1 cellular context compared by ENCODE assay signal in the genomic region with DNA sequence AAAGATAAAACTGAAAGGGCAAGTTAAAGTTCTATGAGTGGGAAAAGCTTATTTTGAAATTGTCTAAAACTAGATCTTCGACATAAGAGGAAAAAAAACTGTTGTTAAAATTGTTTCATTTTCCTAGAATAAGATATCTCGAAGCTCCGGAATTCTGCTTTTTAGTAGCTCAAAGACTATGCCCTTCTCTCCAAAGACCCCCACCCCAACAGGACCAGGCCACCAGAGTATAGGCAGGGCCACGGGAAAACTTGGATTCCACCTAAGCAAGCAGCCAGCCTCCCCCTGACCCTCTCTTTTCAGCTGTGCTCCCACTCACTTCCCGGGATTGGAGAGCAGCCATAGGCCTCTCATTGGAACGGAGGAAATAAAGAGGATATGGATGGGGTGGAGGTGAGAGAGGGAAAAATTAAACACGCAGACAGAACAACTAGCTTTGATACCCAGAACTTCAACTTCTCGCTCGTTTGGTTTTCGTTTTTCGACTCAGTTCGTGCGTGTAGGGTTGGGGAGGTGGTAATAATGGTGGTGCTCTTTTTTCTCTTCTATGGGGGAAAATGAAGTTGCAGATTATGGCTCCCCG.
TF ChIP-seq lines count a peak whose summit lies in the region.

No MANE protein-coding gene starts in this region.

TF ChIP-seq in H1, 55 proteins besides CTCF, POLR2A, EP300 and RAD21:
- TF ChIP-seq SP1 (IDR thresholded peaks at IDR 0.05; ENCODE audit: low read depth, low read length) = 0 out of 2 replicates have a peak, but pooled peaks have one; percentile 6
- no peak for TF ChIP-seq NANOG (IDR thresholded peaks at IDR 0.05; ENCODE audit: insufficient read depth, low read depth, low read length, poor library complexity, severe bottlenecking)
- TF ChIP-seq CHD2 (IDR thresholded peaks at IDR 0.05; ENCODE audit: low read length) = no peak
- TF ChIP-seq, protein P1, sequence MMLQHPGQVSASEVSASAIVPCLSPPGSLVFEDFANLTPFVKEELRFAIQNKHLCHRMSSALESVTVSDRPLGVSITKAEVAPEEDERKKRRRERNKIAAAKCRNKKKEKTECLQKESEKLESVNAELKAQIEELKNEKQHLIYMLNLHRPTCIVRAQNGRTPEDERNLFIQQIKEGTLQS (IDR thresholded peaks at IDR 0.05; ENCODE audit: insufficient read depth, low read depth, low read length) = no peak
- TF ChIP-seq TCF12 (IDR thresholded peaks at IDR 0.05; ENCODE audit: low read depth, low read length) = no peak
- no peak for TF ChIP-seq YY1 (IDR thresholded peaks at IDR 0.05; ENCODE audit: low read depth, low read length)
- peak; percentile 12; the same call in 1 of the 2 replicates for TF ChIP-seq SUZ12 (IDR thresholded peaks at IDR 0.05; ENCODE audit: low read length)
- no peak for TF ChIP-seq RFX5 (IDR thresholded peaks at IDR 0.05; ENCODE audit: borderline replicate concordance, low read depth, low read length)
- TF ChIP-seq, protein P2, sequence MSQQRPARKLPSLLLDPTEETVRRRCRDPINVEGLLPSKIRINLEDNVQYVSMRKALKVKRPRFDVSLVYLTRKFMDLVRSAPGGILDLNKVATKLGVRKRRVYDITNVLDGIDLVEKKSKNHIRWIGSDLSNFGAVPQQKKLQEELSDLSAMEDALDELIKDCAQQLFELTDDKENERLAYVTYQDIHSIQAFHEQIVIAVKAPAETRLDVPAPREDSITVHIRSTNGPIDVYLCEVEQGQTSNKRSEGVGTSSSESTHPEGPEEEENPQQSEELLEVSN (IDR thresholded peaks at IDR 0.05) = no peak
- no peak for TF ChIP-seq TEAD4 (IDR thresholded peaks at IDR 0.05; ENCODE audit: low read depth, low read length)
- peak; percentile 99; the same call in 1 of the 2 replicates for TF ChIP-seq CBX8 (IDR thresholded peaks at IDR 0.05; ENCODE audit: borderline replicate concordance, low read depth, low read length)
- TF ChIP-seq KDM5A (IDR thresholded peaks at IDR 0.05; ENCODE audit: low read length) = no peak
- no peak for TF ChIP-seq KDM4A (IDR thresholded peaks at IDR 0.05; ENCODE audit: low read depth, low read length, severe bottlenecking)
- no peak for TF ChIP-seq PHF8 (conservative IDR thresholded peaks at IDR 0.05; ENCODE audit: low read depth, low read length)
- TF ChIP-seq HDAC6 (IDR thresholded peaks at IDR 0.05; ENCODE audit: low read depth, low read length) = no peak
- TF ChIP-seq, protein P3, sequence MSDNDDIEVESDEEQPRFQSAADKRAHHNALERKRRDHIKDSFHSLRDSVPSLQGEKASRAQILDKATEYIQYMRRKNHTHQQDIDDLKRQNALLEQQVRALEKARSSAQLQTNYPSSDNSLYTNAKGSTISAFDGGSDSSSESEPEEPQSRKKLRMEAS (IDR thresholded peaks at IDR 0.05) = no peak
- TF ChIP-seq MAFK (IDR thresholded peaks at IDR 0.05; ENCODE audit: low read depth, low read length) = no peak
- no peak for TF ChIP-seq TAF1 (IDR thresholded peaks at IDR 0.05; ENCODE audit: low read depth, low read length)
- peak; percentile 7 for TF ChIP-seq EZH2 (IDR thresholded peaks at IDR 0.05; ENCODE audit: low read depth, low read length, severe bottlenecking)
- no peak for TF ChIP-seq TAF7 (optimal IDR thresholded peaks at IDR 0.05; ENCODE audit: borderline replicate concordance, low read depth, low read length)
- no peak for TF ChIP-seq CHD1 (IDR thresholded peaks at IDR 0.05; ENCODE audit: low read depth, low read length)
- no peak for TF ChIP-seq ZNF274 (IDR thresholded peaks at IDR 0.05; ENCODE audit: borderline replicate concordance, extremely low read depth, low read length)
- no peak for TF ChIP-seq SP4 (IDR thresholded peaks at IDR 0.05; ENCODE audit: low read length)
- TF ChIP-seq TBP (IDR thresholded peaks at IDR 0.05; ENCODE audit: low read depth, low read length) = no peak
- TF ChIP-seq JUN (IDR thresholded peaks at IDR 0.05; ENCODE audit: low read depth, low read length) = no peak
- no peak for TF ChIP-seq SIRT6 (IDR thresholded peaks at IDR 0.05; ENCODE audit: low read length)
- TF ChIP-seq, protein P4, sequence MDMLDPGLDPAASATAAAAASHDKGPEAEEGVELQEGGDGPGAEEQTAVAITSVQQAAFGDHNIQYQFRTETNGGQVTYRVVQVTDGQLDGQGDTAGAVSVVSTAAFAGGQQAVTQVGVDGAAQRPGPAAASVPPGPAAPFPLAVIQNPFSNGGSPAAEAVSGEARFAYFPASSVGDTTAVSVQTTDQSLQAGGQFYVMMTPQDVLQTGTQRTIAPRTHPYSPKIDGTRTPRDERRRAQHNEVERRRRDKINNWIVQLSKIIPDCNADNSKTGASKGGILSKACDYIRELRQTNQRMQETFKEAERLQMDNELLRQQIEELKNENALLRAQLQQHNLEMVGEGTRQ (IDR thresholded peaks at IDR 0.05; ENCODE audit: low read length) = no peak
- TF ChIP-seq SAP30 (IDR thresholded peaks at IDR 0.05; ENCODE audit: insufficient read depth, insufficient replicate concordance, low read length) = no peak
- TF ChIP-seq RNF2 (IDR thresholded peaks at IDR 0.05; ENCODE audit: borderline replicate concordance, low read depth, low read length, missing control alignments, poor library complexity, severe bottlenecking) = peak; percentile 100
- TF ChIP-seq KDM1A (IDR thresholded peaks at IDR 0.05; ENCODE audit: borderline replicate concordance, low read length) = no peak
- no peak for TF ChIP-seq GABPA (IDR thresholded peaks at IDR 0.05; ENCODE audit: borderline replicate concordance, insufficient read depth, low read length)
- no peak for TF ChIP-seq SRF (IDR thresholded peaks at IDR 0.05; ENCODE audit: low read depth, low read length)
- no peak for TF ChIP-seq SIN3A (conservative IDR thresholded peaks at IDR 0.05 in 1 of 2, IDR thresholded peaks at IDR 0.05 in 1 of 2; ENCODE audit: low read depth in 1 of 2, low read length in 2 of 2)
- no peak for TF ChIP-seq CREB1 (IDR thresholded peaks at IDR 0.05)
- no peak for TF ChIP-seq GTF2F1 (IDR thresholded peaks at IDR 0.05; ENCODE audit: borderline replicate concordance, low read depth, low read length)
- no peak for TF ChIP-seq ASH2L (IDR thresholded peaks at IDR 0.05; ENCODE audit: low read length)
- TF ChIP-seq FOSL1 (IDR thresholded peaks at IDR 0.05; ENCODE audit: insufficient read depth, low read depth, low read length) = no peak
- TF ChIP-seq BRCA1 (IDR thresholded peaks at IDR 0.05; ENCODE audit: low read depth, low read length) = no peak
- no peak for TF ChIP-seq NRF1 (IDR thresholded peaks at IDR 0.05; ENCODE audit: low read depth, low read length)
- TF ChIP-seq RXRA (IDR thresholded peaks at IDR 0.05; ENCODE audit: insufficient read depth, low read depth, low read length) = no peak
- no peak for TF ChIP-seq POLR2AphosphoS5 (IDR thresholded peaks at IDR 0.05; ENCODE audit: low read depth, low read length)
TF ChIP-seq in H1: peak in this region for 5.
